Comparison of ENCODE assay signal across 1 cellular context in the genomic region with DNA sequence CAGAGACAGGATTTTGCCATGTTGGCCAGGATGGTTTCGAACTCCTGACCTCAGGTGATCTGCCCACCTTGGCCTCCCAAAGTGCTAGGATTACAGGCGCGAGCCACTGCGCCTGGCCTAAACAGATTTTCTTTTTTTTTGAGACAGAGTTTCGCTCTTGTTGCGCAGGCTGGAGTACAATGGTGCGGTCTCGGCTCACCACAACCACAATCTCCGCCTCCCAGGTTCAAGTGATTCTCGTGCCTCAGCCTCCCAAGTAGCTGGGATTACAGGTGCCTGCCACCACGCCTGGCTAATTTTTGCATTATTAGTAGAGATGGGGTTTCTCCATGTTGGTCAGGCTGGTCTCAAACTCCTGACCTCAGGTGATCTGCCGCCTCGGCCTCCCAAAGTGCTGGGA.
TF ChIP-seq lines count a peak whose summit lies in the region.

No MANE protein-coding gene starts in this region.

TF ChIP-seq in GM12878, 131 proteins besides CTCF, POLR2A, EP300 and RAD21 (continued from another document):
- TF ChIP-seq ZNF217 (IDR thresholded peaks at IDR 0.05) (peak; percentile 40; the same call in 1 of the 2 replicates), TCF3 (IDR thresholded peaks at IDR 0.05; ENCODE audit: borderline replicate concordance, insufficient read depth, low read depth, low read length) (0 out of 2 replicates have a peak, but pooled peaks have one; percentile 29), PAX5 (IDR thresholded peaks at IDR 0.05; ENCODE audit: borderline replicate concordance, low read depth, low read length) (0 out of 2 replicates have a peak, but pooled peaks have one; percentile 50), MTA3 (IDR thresholded peaks at IDR 0.05; ENCODE audit: borderline replicate concordance, low read length) (0 out of 2 replicates have a peak, but pooled peaks have one; percentile 13), CBFB (IDR thresholded peaks at IDR 0.05; ENCODE audit: low read depth) (peak; percentile 47; the same call in 1 of the 2 replicates), ASH2L (IDR thresholded peaks at IDR 0.05; ENCODE audit: borderline replicate concordance, low read depth) (0 out of 2 replicates have a peak, but pooled peaks have one; percentile 7), BHLHE40 (IDR thresholded peaks at IDR 0.05; ENCODE audit: borderline replicate concordance in 1 of 2, low read depth in 2 of 2, low read length in 1 of 2) (peak in 1 of 2 experiments; percentile 75; a peak in 2 of 4 replicates), PKNOX1 (IDR thresholded peaks at IDR 0.05) (peak; percentile 22; the same call in 1 of the 2 replicates), RUNX3 (IDR thresholded peaks at IDR 0.05; ENCODE audit: low read length) (peak; percentile 85), NR2F1 (conservative IDR thresholded peaks at IDR 0.05) (0 out of 2 replicates have a peak, but pooled peaks have one; percentile 2), NBN (IDR thresholded peaks at IDR 0.05) (peak; percentile 29; the same call in 1 of the 2 replicates), CHD4 (IDR thresholded peaks at IDR 0.05) (0 out of 2 replicates have a peak, but pooled peaks have one; percentile 45), EED (IDR thresholded peaks at IDR 0.05; ENCODE audit: low read depth) (peak; percentile 66), ZBTB33 (IDR thresholded peaks at IDR 0.05) (peak; percentile 82; the same call in 1 of the 2 replicates)
- TF ChIP-seq, protein P1, sequence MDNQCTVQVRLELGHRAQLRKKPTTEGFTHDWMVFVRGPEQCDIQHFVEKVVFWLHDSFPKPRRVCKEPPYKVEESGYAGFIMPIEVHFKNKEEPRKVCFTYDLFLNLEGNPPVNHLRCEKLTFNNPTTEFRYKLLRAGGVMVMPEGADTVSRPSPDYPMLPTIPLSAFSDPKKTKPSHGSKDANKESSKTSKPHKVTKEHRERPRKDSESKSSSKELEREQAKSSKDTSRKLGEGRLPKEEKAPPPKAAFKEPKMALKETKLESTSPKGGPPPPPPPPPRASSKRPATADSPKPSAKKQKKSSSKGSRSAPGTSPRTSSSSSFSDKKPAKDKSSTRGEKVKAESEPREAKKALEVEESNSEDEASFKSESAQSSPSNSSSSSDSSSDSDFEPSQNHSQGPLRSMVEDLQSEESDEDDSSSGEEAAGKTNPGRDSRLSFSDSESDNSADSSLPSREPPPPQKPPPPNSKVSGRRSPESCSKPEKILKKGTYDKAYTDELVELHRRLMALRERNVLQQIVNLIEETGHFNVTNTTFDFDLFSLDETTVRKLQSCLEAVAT (IDR thresholded peaks at IDR 0.05), result peak; percentile 81; the same call in 1 of the 2 replicates
- TF ChIP-seq, protein P2, sequence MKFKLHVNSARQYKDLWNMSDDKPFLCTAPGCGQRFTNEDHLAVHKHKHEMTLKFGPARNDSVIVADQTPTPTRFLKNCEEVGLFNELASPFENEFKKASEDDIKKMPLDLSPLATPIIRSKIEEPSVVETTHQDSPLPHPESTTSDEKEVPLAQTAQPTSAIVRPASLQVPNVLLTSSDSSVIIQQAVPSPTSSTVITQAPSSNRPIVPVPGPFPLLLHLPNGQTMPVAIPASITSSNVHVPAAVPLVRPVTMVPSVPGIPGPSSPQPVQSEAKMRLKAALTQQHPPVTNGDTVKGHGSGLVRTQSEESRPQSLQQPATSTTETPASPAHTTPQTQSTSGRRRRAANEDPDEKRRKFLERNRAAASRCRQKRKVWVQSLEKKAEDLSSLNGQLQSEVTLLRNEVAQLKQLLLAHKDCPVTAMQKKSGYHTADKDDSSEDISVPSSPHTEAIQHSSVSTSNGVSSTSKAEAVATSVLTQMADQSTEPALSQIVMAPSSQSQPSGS (IDR thresholded peaks at IDR 0.05; ENCODE audit: low read length), result peak; percentile 6; the same call in 1 of the 2 replicates
